ENCODE assay signal across 21 cellular contexts in genomic region chr13:31276386-31276785, GRCh38.
"Had no signal": no experiment of that assay in that cellular context is flagged by ENCODE, and none has a peak within 500 bp of the region (broad histone marks: within the 10 kb centered on the region; RNA-seq: fewer than 3 reads in every experiment).

No MANE protein-coding gene starts in this region.

- ATAC-seq: heart left ventricle; left lobe of liver; natural killer cell; right cardiac atrium; stimulated activated effector memory CD8-positive, alpha-beta T cell treated with anti-CD3 and anti-CD28 coated beads, Interleukin-12 subunit alpha, Interleukin-12 subunit beta, amount 100 ng/mL, for 72 hours; stimulated activated naive CD8-positive, alpha-beta T cell treated with anti-CD3 and anti-CD28 coated beads, Interleukin-15, Interleukin-2, amounts not matched to agents 100 U/mL and 50 U/mL, for 24 hours had no signal

- H3K9me3 Mint-ChIP-seq: stimulated activated effector memory CD8-positive, alpha-beta T cell treated with anti-CD3 and anti-CD28 coated beads, Interleukin-12 subunit alpha, Interleukin-12 subunit beta, amount 100 ng/mL, for 72 hours had no signal

- DNase-seq: cerebellar nuclear complex; effector CD4-positive, alpha-beta T cell; endodermal cell; erythroblast; foreskin melanocyte; heart left ventricle; hippocampal formation; islet precursor cell; mammary epithelial cell; natural killer cell; ovary; right cardiac atrium; stimulated activated CD4-positive, alpha-beta T cell treated with anti-CD3 and anti-CD28 coated beads, Interleukin-4, amount 100 ng/mL, for 1 hour; stimulated activated CD8-positive, alpha-beta memory T cell treated with anti-CD3 and anti-CD28 coated beads, Interleukin-4, amount 100 ng/mL, for 48 hours; stimulated activated naive CD8-positive, alpha-beta T cell treated with anti-CD3 and anti-CD28 coated beads, Interleukin-15, Interleukin-2, amounts not matched to agents 100 U/mL and 50 U/mL, for 24 hours; tibial artery; upper lobe of left lung; uterus had no signal

- H3K27ac Mint-ChIP-seq: endodermal cell; natural killer cell; stimulated activated effector memory CD8-positive, alpha-beta T cell treated with anti-CD3 and anti-CD28 coated beads, Interleukin-12 subunit alpha, Interleukin-12 subunit beta, amount 100 ng/mL, for 72 hours had no signal

- H3K4me3 Mint-ChIP-seq: endodermal cell; natural killer cell; stimulated activated effector memory CD8-positive, alpha-beta T cell treated with anti-CD3 and anti-CD28 coated beads, Interleukin-12 subunit alpha, Interleukin-12 subunit beta, amount 100 ng/mL, for 72 hours had no signal

- FAIRE-seq: endothelial cell of umbilical vein had no signal

- H3K4me1 Mint-ChIP-seq: endodermal cell; natural killer cell; stimulated activated effector memory CD8-positive, alpha-beta T cell treated with anti-CD3 and anti-CD28 coated beads, Interleukin-12 subunit alpha, Interleukin-12 subunit beta, amount 100 ng/mL, for 72 hours had no signal
